In genomic region chr2:47572136-47572535, GRCh38 we compare ENCODE assay signal across 14 cellular contexts. TPM values are rescaled to one million over a fixed set of nuclear protein-coding genes. Genes with fewer than 3 reads are reported as not detected.
A peak's percentile ranks its signal among the peaks of the same experiment; 100 is the strongest.
DNase-seq lines count a peak whose midpoint lies in the region; ATAC-seq, FAIRE-seq and TF ChIP-seq lines count a peak whose summit lies in the region.
"Had no signal": no experiment of that assay in that cellular context is flagged by ENCODE, and none has a peak within 500 bp of the region (broad histone marks: within the 10 kb centered on the region; RNA-seq: fewer than 3 reads in every experiment).

No MANE protein-coding gene starts in this region.

- peaks cover 60% of the 10 kb centered on the region for H3K27me3 Mint-ChIP-seq in CD4-positive, CD25-positive, alpha-beta regulatory T cell
- peaks cover 37 to 66% (median 55%) of the 10 kb centered on the region in 5 donors for H3K27me3 Mint-ChIP-seq in naive thymus-derived CD8-positive, alpha-beta T cell

- no peak overlapping the region for H2BK120ac ChIP-seq in H1 (replicated peaks; ENCODE audit: low read depth, low read length)

- no peak for TF ChIP-seq RAD21 in H1 (IDR thresholded peaks at IDR 0.05 in 1 of 2, conservative IDR thresholded peaks at IDR 0.05 in 1 of 2; ENCODE audit: low read depth in 2 of 2, low read length in 2 of 2)

- H3K27ac ChIP-seq in CD4-positive, CD25-positive, alpha-beta regulatory T cell (ENCODE audit: insufficient read depth, low read length, poor library complexity, severe bottlenecking), result no peak overlapping the region
- H3K27ac ChIP-seq in HUES6 (ENCODE audit: low read depth, low read length) (no peak overlapping the region), H1 (ENCODE audit: low read depth, low read length) (no peak overlapping the region)
- H3K27ac ChIP-seq: A549 had no signal

- FAIRE-seq in H1 (lab: Jason Lieb, UNC), result no peak
- FAIRE-seq: A549, GM18507 had no signal

- peaks cover 6 to 13% of the 10 kb centered on the region in 2 experiments; a peak in 2 of 4 replicates for H3K79me2 ChIP-seq in H1 (ENCODE audit: control insufficient read depth in 1 of 2, insufficient read depth in 2 of 2, low read length in 2 of 2)

- CTCF ChIA-PET in H1 (lab: Charles Lee; ENCODE audit: partially characterized antibody), result no interaction called here

- 93% methylated on average over 9 of the region's 9 CpGs; no CpG with 5 or more reads in 1 of the 2 experiments for WGBS in H1 (ENCODE audit: extremely low coverage in 1 of 2, insufficient coverage in 1 of 2, insufficient read length in 1 of 2, insufficient replicate concordance in 2 of 2, low coverage in 1 of 2, low lambda C conversion rate in 2 of 2, missing lambda C conversion rate in 1 of 2), 2 experiments

- H3K56ac ChIP-seq in H1 (replicated peaks; ENCODE audit: insufficient read length, low read depth, low read length), result no peak overlapping the region

- no peaks in the 10 kb centered on the region for H3K36me3 Mint-ChIP-seq in CD4-positive, CD25-positive, alpha-beta regulatory T cell
- peaks cover 8 to 18% (median 9%) of the 10 kb centered on the region in 3 donors for H3K36me3 Mint-ChIP-seq in naive thymus-derived CD8-positive, alpha-beta T cell
- H3K36me3 Mint-ChIP-seq in activated naive CD4-positive, alpha-beta T cell treated with anti-CD3 and anti-CD28 coated beads, Interleukin-2, amount 50 U/mL, for 72 hours, result peaks cover 0 to 20% of the 10 kb centered on the region in 2 donors

- H3K9me3 ChIP-seq in CD4-positive, CD25-positive, alpha-beta regulatory T cell (ENCODE audit: control insufficient read depth in 2 of 2, low read length in 2 of 2), result no peaks in the 10 kb centered on the region
- H3K9me3 ChIP-seq in HUES6 (ENCODE audit: control insufficient read depth, insufficient read depth, low read depth, low read length), result 0 out of 2 replicates have a peak, but pooled peaks cover under 1% of the 10 kb centered on the region
- H3K9me3 ChIP-seq in H1 (ENCODE audit: insufficient read depth in 2 of 2, low read depth in 1 of 2, low read length in 1 of 2), result no peaks in the 10 kb centered on the region
- H3K9me3 ChIP-seq: A549, MG63 had no signal

- H2BK20ac ChIP-seq in H1 (ENCODE audit: low read length), result no peak overlapping the region

- DNase-seq in CD4-positive, CD25-positive, alpha-beta regulatory T cell, result no peak
- no peak for DNase-seq in H1 (ENCODE audit: low read depth in 1 of 2, low spot score in 2 of 2)
- no peak for DNase-seq in naive thymus-derived CD8-positive, alpha-beta T cell
- no peak for DNase-seq in activated naive CD4-positive, alpha-beta T cell treated with anti-CD3 and anti-CD28 coated beads, Interleukin-2, amount 50 U/mL, for 72 hours (ENCODE audit: low spot score in 2 of 2)
- no peak for DNase-seq in effector CD8-positive, alpha-beta T cell (lab: John Stamatoyannopoulos, UW)
- no peak for DNase-seq in middle frontal gyrus (ENCODE audit: extremely low spot score, low spot score)
- DNase-seq in AG08395 (ENCODE audit: low spot score), result no peak
- DNase-seq: CD4-positive, alpha-beta T cell; KG1; MG63; SHP77 treated with DMSO at 0.1 percent for 48 hours had no signal

- no peak overlapping the region for H2AK5ac ChIP-seq in H1 (ENCODE audit: low read depth, low read length)

- no peak for ATAC-seq in CD4-positive, CD25-positive, alpha-beta regulatory T cell (ENCODE audit: low read depth in 2 of 2)
- ATAC-seq in naive thymus-derived CD8-positive, alpha-beta T cell, result no peak
- no peak for ATAC-seq in activated naive CD4-positive, alpha-beta T cell treated with anti-CD3 and anti-CD28 coated beads, Interleukin-2, amount 50 U/mL, for 72 hours

- peaks cover 22% of the 10 kb centered on the region; the same call in 1 of the 2 replicates for H3K23me2 ChIP-seq in H1 (ENCODE audit: low read depth, low read length)

- H3K4me3 Mint-ChIP-seq in CD4-positive, CD25-positive, alpha-beta regulatory T cell, result peak overlapping the region in 3 of 4 donors; percentile 19 to 48 (median 31)
- peak overlapping the region in 6 of 10 donors; percentile 28 to 63 (median 56) for H3K4me3 Mint-ChIP-seq in naive thymus-derived CD8-positive, alpha-beta T cell
- H3K4me3 Mint-ChIP-seq: CD4-positive, alpha-beta T cell had no signal

- H3K79me1 ChIP-seq in H1 (ENCODE audit: low read depth, low read length), result peaks cover 7% of the 10 kb centered on the region; the same call in 1 of the 2 replicates

- H3K9ac ChIP-seq in HUES6 (ENCODE audit: low read length), result no peak overlapping the region
- H3K9ac ChIP-seq in H1 (replicated peaks in 1 of 4; ENCODE audit: extremely low read depth in 1 of 4, low read depth in 3 of 4, low read length in 3 of 4), result no peak overlapping the region

- H3K14ac ChIP-seq in H1 (ENCODE audit: insufficient read length), result no peak overlapping the region

- H2AFZ ChIP-seq in H1 (ENCODE audit: low read length), result no peak overlapping the region

- H3K4me2 ChIP-seq in H1 (ENCODE audit: insufficient read depth in 1 of 2, low read depth in 2 of 2, low read length in 2 of 2), result peak overlapping the region; percentile 82 to 89

- peaks cover 12% of the 10 kb centered on the region for H3K4me1 ChIP-seq in CD4-positive, CD25-positive, alpha-beta regulatory T cell (ENCODE audit: control insufficient read depth, insufficient read depth, low read length, poor library complexity, severe bottlenecking)
- H3K4me1 ChIP-seq in HUES6 (ENCODE audit: control insufficient read depth, insufficient read depth, low read length) (peaks cover 19% of the 10 kb centered on the region), H1 (replicated peaks in 1 of 4; ENCODE audit: control insufficient read depth in 3 of 4, insufficient read depth in 4 of 4, low read length in 3 of 4) (peaks cover 2 to 18% (median 7%) of the 10 kb centered on the region in 4 experiments; a peak in 5 of 7 replicates)

- peaks cover 5 to 11% of the 10 kb centered on the region in 2 experiments for H4K20me1 ChIP-seq in H1 (replicated peaks in 1 of 2; ENCODE audit: control insufficient read depth in 1 of 2, insufficient read depth in 2 of 2, low read length in 2 of 2)

- H3K9me3 Mint-ChIP-seq in CD4-positive, CD25-positive, alpha-beta regulatory T cell, result peaks cover 0 to 11% (median 2%) of the 10 kb centered on the region in 7 donors
- peaks cover 0 to 24% (median 10%) of the 10 kb centered on the region in 9 donors for H3K9me3 Mint-ChIP-seq in naive thymus-derived CD8-positive, alpha-beta T cell
- peaks cover 0 to 13% of the 10 kb centered on the region in 2 donors for H3K9me3 Mint-ChIP-seq in activated naive CD4-positive, alpha-beta T cell treated with anti-CD3 and anti-CD28 coated beads, Interleukin-2, amount 50 U/mL, for 72 hours

- no peak overlapping the region for H2BK15ac ChIP-seq in H1 (ENCODE audit: low read length)

- H2BK12ac ChIP-seq in H1 (ENCODE audit: low read depth, low read length), result no peak overlapping the region

- no peak overlapping the region for H4K8ac ChIP-seq in H1 (ENCODE audit: extremely low read depth, insufficient read depth, low read length)

- TF ChIP-seq CTCF in H1 (IDR thresholded peaks at IDR 0.05; ENCODE audit: control extremely low read depth in 1 of 3, insufficient read depth in 1 of 3, low read depth in 1 of 3, low read length in 3 of 3), result no peak

- peaks cover 28% of the 10 kb centered on the region for H3K27me3 ChIP-seq in CD4-positive, CD25-positive, alpha-beta regulatory T cell (ENCODE audit: control insufficient read depth, insufficient read depth, low read length)
- H3K27me3 ChIP-seq in HUES6 (ENCODE audit: control insufficient read depth, insufficient read depth, low read length) (peaks cover 69% of the 10 kb centered on the region), H1 (replicated peaks in 1 of 4; ENCODE audit: control insufficient read depth in 3 of 4, extremely low read depth in 1 of 4, insufficient read depth in 3 of 4, low read length in 3 of 4) (peaks cover 8 to 37% (median 30%) of the 10 kb centered on the region in 4 experiments)

- no peak overlapping the region for H3K4me3 ChIP-seq in CD4-positive, CD25-positive, alpha-beta regulatory T cell (ENCODE audit: low read depth, low read length)
- peak overlapping the region; percentile 95 for H3K4me3 ChIP-seq in HUES6 (ENCODE audit: low read depth, low read length)
- H3K4me3 ChIP-seq in H1 (ENCODE audit: extremely low read depth in 1 of 4, insufficient read depth in 2 of 4, low read depth in 3 of 4, low read length in 4 of 4), result peak overlapping the region; percentile 57 to 64 (median 61); a peak in 4 of 8 replicates
- H3K4me3 ChIP-seq: MG63 had no signal

- H3K18ac ChIP-seq in H1 (ENCODE audit: extremely low read depth, low read length), result no peak overlapping the region

- no peak overlapping the region for H4K91ac ChIP-seq in H1 (replicated peaks; ENCODE audit: insufficient read length, low read length)

- H3K4me1 Mint-ChIP-seq in CD4-positive, CD25-positive, alpha-beta regulatory T cell, result peaks cover 0 to 17% (median 7%) of the 10 kb centered on the region in 4 donors
- peaks cover 12 to 21% (median 16%) of the 10 kb centered on the region in 4 donors for H3K4me1 Mint-ChIP-seq in naive thymus-derived CD8-positive, alpha-beta T cell

- no peak overlapping the region for H2BK5ac ChIP-seq in H1 (ENCODE audit: low read depth, low read length)

- no peak overlapping the region for H3K4ac ChIP-seq in H1 (replicated peaks; ENCODE audit: insufficient read length, low read depth, low read length)

- H3K36me3 ChIP-seq in CD4-positive, CD25-positive, alpha-beta regulatory T cell (ENCODE audit: control insufficient read depth, insufficient read depth, low read length), result no peaks in the 10 kb centered on the region
- H3K36me3 ChIP-seq in HUES6 (ENCODE audit: control insufficient read depth, insufficient read depth, low read length) (no peaks in the 10 kb centered on the region), H1 (ENCODE audit: control insufficient read depth in 2 of 4, insufficient read depth in 4 of 4, low read length in 3 of 4) (no peaks in the 10 kb centered on the region)
- H3K36me3 ChIP-seq: MG63 had no signal

- TF ChIP-seq EP300 in H1 (IDR thresholded peaks at IDR 0.05; ENCODE audit: borderline replicate concordance in 1 of 2, low read depth in 2 of 2, low read length in 2 of 2), result no peak

- H3K27ac Mint-ChIP-seq in CD4-positive, CD25-positive, alpha-beta regulatory T cell, result peak overlapping the region in 1 of 3 donors; percentile 32
- no peak overlapping the region for H3K27ac Mint-ChIP-seq in naive thymus-derived CD8-positive, alpha-beta T cell
- H3K27ac Mint-ChIP-seq in activated naive CD4-positive, alpha-beta T cell treated with anti-CD3 and anti-CD28 coated beads, Interleukin-2, amount 50 U/mL, for 72 hours, result no peak overlapping the region
- H3K27ac Mint-ChIP-seq: CD4-positive, alpha-beta T cell had no signal

- H3K23ac ChIP-seq in H1 (ENCODE audit: insufficient read length), result no peak overlapping the region

- POLR2A ChIA-PET in H1 (lab: Charles Lee; ENCODE audit: partially characterized antibody), result interaction anchor here (1.6 kb wide), 1 partner anchor 195 kb away, joined by 3 read pairs; no protein-coding TSS in a partner anchor
- POLR2A ChIA-PET in naive thymus-derived CD8-positive, alpha-beta T cell (lab: Charles Lee), result no interaction called here

- no peak for TF ChIP-seq POLR2A in H1 (IDR thresholded peaks at IDR 0.05; ENCODE audit: control extremely low read depth in 1 of 2, low read depth in 2 of 2, low read length in 2 of 2)

- H4K5ac ChIP-seq in H1 (ENCODE audit: insufficient read length, low read depth, low read length), result no peak overlapping the region

RNA-seq across cellular contexts. Expression of gene KCNK12, which starts 1.4 kb away (rescaled TPM):
- total RNA-seq in CD4-positive, CD25-positive, alpha-beta regulatory T cell, result 0.20 TPM
- under 1 TPM; 0.28 to 0.77 (median 0.39) TPM for polyA plus RNA-seq in CD4-positive, CD25-positive, alpha-beta regulatory T cell
- total RNA-seq in H1 (2021; fragmentation: NEBNext Ultra II Directional; extraction: Animal tissue kit (Norgen Biotek cat#: 25700)), result 7.2 and 8.5 TPM in 2 replicates
- polyA plus RNA-seq in H1 (2011; rRNA removed), result 8.4 and 10.1 TPM in 2 replicates
- polyA plus RNA-seq in H1 (2011; cell fraction: cytosol; rRNA removed), result 6.4 TPM
- polyA plus RNA-seq in H1 (2011; cell fraction: nucleus; rRNA removed), result 9.6 TPM
- polyA plus RNA-seq in H1 (2012, experiment 1 of 2), result 2.5 to 7.0 TPM (median 5.2 TPM) in 4 replicates
- polyA plus RNA-seq in H1 (2012, experiment 2 of 2), result 2.4 TPM
- polyA plus RNA-seq in H1 (2013, experiment 1 of 2), result 4.2 TPM
- polyA plus RNA-seq in H1 (2013, experiment 2 of 2), result 4.1 TPM
- 3.8 and 4.5 TPM in 2 replicates for polyA minus RNA-seq in H1 (2011; rRNA and poly(A)+ RNA removed)
- 6.3 TPM for polyA minus RNA-seq in H1 (2011; cell fraction: cytosol; rRNA and poly(A)+ RNA removed)
- 8.6 TPM for polyA minus RNA-seq in H1 (2011; cell fraction: nucleus; rRNA and poly(A)+ RNA removed)
- under 1 TPM; 0.55 to 0.60 TPM for total RNA-seq in naive thymus-derived CD8-positive, alpha-beta T cell
- under 1 TPM; 0.27 to 0.44 (median 0.32) TPM for polyA plus RNA-seq in naive thymus-derived CD8-positive, alpha-beta T cell
- under 1 TPM; 0.16 to 0.31 TPM for total RNA-seq in activated naive CD4-positive, alpha-beta T cell treated with anti-CD3 and anti-CD28 coated beads, Interleukin-2, amount 50 U/mL, for 72 hours
